1 cellular context compared by ENCODE assay signal in genomic region chr11:18668131-18668530, GRCh38.
TF ChIP-seq lines count a peak whose summit lies in the region.

No MANE protein-coding gene starts in this region.

TF ChIP-seq in H1, 55 proteins besides CTCF, POLR2A, EP300 and RAD21:
- no peak for TF ChIP-seq MAFK (IDR thresholded peaks at IDR 0.05; ENCODE audit: low read depth, low read length)
- TF ChIP-seq CBX8 (IDR thresholded peaks at IDR 0.05; ENCODE audit: borderline replicate concordance, low read depth, low read length) = no peak
- no peak for TF ChIP-seq SUZ12 (IDR thresholded peaks at IDR 0.05; ENCODE audit: low read length)
- no peak for TF ChIP-seq EGR1 (IDR thresholded peaks at IDR 0.05; ENCODE audit: borderline replicate concordance, low read depth, low read length)
- no peak for TF ChIP-seq KDM1A (IDR thresholded peaks at IDR 0.05; ENCODE audit: borderline replicate concordance, low read length)
- no peak for TF ChIP-seq CREB1 (IDR thresholded peaks at IDR 0.05)
- no peak for TF ChIP-seq SIRT6 (IDR thresholded peaks at IDR 0.05; ENCODE audit: low read length)
- no peak for TF ChIP-seq ASH2L (IDR thresholded peaks at IDR 0.05; ENCODE audit: low read length)
- no peak for TF ChIP-seq RXRA (IDR thresholded peaks at IDR 0.05; ENCODE audit: insufficient read depth, low read depth, low read length)
- TF ChIP-seq CHD2 (IDR thresholded peaks at IDR 0.05; ENCODE audit: low read length) = no peak
- TF ChIP-seq YY1 (IDR thresholded peaks at IDR 0.05; ENCODE audit: low read depth, low read length) = no peak
- TF ChIP-seq BRCA1 (IDR thresholded peaks at IDR 0.05; ENCODE audit: low read depth, low read length) = no peak
- TF ChIP-seq NANOG (IDR thresholded peaks at IDR 0.05; ENCODE audit: insufficient read depth, low read depth, low read length, poor library complexity, severe bottlenecking) = no peak
- TF ChIP-seq CBX5 (IDR thresholded peaks at IDR 0.05; ENCODE audit: low read depth, low read length) = no peak
- no peak for TF ChIP-seq SP2 (IDR thresholded peaks at IDR 0.05; ENCODE audit: low read length)
- TF ChIP-seq USF2 (IDR thresholded peaks at IDR 0.05; ENCODE audit: low read length) = no peak
- TF ChIP-seq E2F6 (IDR thresholded peaks at IDR 0.05) = no peak
- TF ChIP-seq NRF1 (IDR thresholded peaks at IDR 0.05; ENCODE audit: low read depth, low read length) = no peak
